ENCODE assay signal across 1 cellular context in the genomic region with DNA sequence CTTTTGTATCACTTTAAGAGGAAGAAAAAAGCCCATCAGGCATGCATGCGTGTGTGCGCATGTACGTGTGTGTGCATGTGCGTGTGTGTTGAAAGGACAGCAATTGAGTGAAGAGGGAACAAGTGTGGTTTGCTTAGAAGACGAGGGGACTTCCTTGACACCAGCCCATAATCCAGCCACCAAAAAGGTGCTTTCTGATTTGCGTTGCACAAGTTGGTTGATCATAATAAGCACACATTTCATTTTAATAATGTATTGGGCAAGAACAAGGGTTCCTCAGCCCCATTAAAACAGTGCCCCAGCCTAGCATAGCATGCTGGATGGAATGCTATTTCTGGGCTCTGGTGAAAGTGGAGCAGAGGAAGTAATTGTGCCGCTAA.
TF ChIP-seq lines count a peak whose summit lies in the region.

No MANE protein-coding gene starts in this region.

TF ChIP-seq in IMR-90, 13 proteins besides CTCF, POLR2A, EP300 and RAD21:
- TF ChIP-seq RFX5 (IDR thresholded peaks at IDR 0.05; ENCODE audit: low read depth, low read length) (no peak), CEBPB (IDR thresholded peaks at IDR 0.05; ENCODE audit: low read depth, low read length) (0 out of 2 replicates have a peak, but pooled peaks have one; percentile 12)
